ENCODE assay signal across 23 cellular contexts in the genomic region with DNA sequence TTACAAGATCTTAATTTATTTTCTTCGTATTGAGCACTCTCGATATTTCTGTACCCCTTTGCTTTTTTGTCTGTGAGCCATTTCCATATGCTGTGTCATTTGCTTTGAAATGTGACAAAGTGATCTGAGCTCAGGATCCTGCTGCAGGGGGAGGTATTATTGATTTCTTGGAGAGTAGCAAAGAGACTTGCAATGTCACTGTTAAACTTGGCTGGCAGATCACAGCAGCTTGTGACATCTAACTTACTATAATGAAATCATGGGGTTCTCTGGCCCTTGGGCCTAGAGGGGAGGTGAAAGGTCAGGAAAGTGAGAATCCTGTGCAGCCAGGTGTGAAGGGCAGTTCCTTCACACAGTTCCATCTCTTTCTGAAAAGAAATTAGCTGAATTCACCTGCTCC.
"Had no signal": no experiment of that assay in that cellular context is flagged by ENCODE, and none has a peak within 500 bp of the region (broad histone marks: within the 10 kb centered on the region; RNA-seq: fewer than 3 reads in every experiment).

No MANE protein-coding gene starts in this region.

- ATAC-seq: foreskin keratinocyte; gastroesophageal sphincter; left colon; left ventricle myocardium superior; lower lobe of right lung; natural killer cell treated with Interleukin-12 subunit alpha and Interleukin-12 subunit beta and Interleukin-15 and Interleukin-18, amount 100 ng/mL, for 72 hours; right cardiac atrium; stimulated activated memory B cell treated with anti-CD40 and anti-IgM and Interleukin-4, amounts not matched to agents 10 μg/mL and 1 μg/mL and 100 μg/mL, for 72 hours; stimulated activated naive CD8-positive, alpha-beta T cell treated with anti-CD3 and anti-CD28 coated beads, Interleukin-15, Interleukin-2, amounts not matched to agents 100 U/mL and 50 U/mL, for 24 hours had no signal

- H3K27ac Mint-ChIP-seq: immature natural killer cell; natural killer cell treated with Interleukin-12 subunit alpha and Interleukin-12 subunit beta and Interleukin-15 and Interleukin-18, amount 100 ng/mL, for 72 hours; neural progenitor cell; progenitor cell of endocrine pancreas; stimulated activated memory B cell treated with anti-CD40 and anti-IgM and Interleukin-4, amounts not matched to agents 10 μg/mL and 1 μg/mL and 100 μg/mL, for 72 hours had no signal

- H3K27me3 Mint-ChIP-seq: natural killer cell treated with Interleukin-12 subunit alpha and Interleukin-12 subunit beta and Interleukin-15 and Interleukin-18, amount 100 ng/mL, for 72 hours; progenitor cell of endocrine pancreas; stimulated activated memory B cell treated with anti-CD40 and anti-IgM and Interleukin-4, amounts not matched to agents 10 μg/mL and 1 μg/mL and 100 μg/mL, for 72 hours had no signal

- H3K4me1 Mint-ChIP-seq: immature natural killer cell; stimulated activated memory B cell treated with anti-CD40 and anti-IgM and Interleukin-4, amounts not matched to agents 10 μg/mL and 1 μg/mL and 100 μg/mL, for 72 hours had no signal

- DNase-seq: dermis blood vessel endothelial cell; effector memory CD4-positive, alpha-beta T cell; foreskin keratinocyte; glutamatergic neuron; hypothalamus; immature natural killer cell; islet precursor cell; kidney glomerular epithelial cell; left colon; left ventricle myocardium superior; lower lobe of right lung; right cardiac atrium; sigmoid colon; stimulated activated CD4-positive, alpha-beta T cell treated with anti-CD3 and anti-CD28 coated beads, Interleukin-4, amount 100 ng/mL, for 4 hours; stimulated activated naive CD8-positive, alpha-beta T cell treated with anti-CD3 and anti-CD28 coated beads, Interleukin-15, Interleukin-2, amounts not matched to agents 100 U/mL and 50 U/mL, for 24 hours; substantia nigra; testis; upper lobe of left lung had no signal

- H3K36me3 Mint-ChIP-seq: immature natural killer cell; stimulated activated memory B cell treated with anti-CD40 and anti-IgM and Interleukin-4, amounts not matched to agents 10 μg/mL and 1 μg/mL and 100 μg/mL, for 72 hours had no signal

- H3K4me3 Mint-ChIP-seq: immature natural killer cell; natural killer cell treated with Interleukin-12 subunit alpha and Interleukin-12 subunit beta and Interleukin-15 and Interleukin-18, amount 100 ng/mL, for 72 hours; neural progenitor cell; stimulated activated memory B cell treated with anti-CD40 and anti-IgM and Interleukin-4, amounts not matched to agents 10 μg/mL and 1 μg/mL and 100 μg/mL, for 72 hours had no signal
